Comparison of ENCODE assay signal across 1 cellular context in genomic region chr16:71845639-71846431, GRCh38.
TF ChIP-seq lines count a peak whose summit lies in the region.

ATXN1L (plus strand) TSS chr16:71845976; CDS start chr16:71849741, 3,765 bp downstream.

TF ChIP-seq in HepG2, 621 proteins besides CTCF, POLR2A, EP300 and RAD21 (continued from another document and continues in another):
- TF ChIP-seq, protein P1, sequence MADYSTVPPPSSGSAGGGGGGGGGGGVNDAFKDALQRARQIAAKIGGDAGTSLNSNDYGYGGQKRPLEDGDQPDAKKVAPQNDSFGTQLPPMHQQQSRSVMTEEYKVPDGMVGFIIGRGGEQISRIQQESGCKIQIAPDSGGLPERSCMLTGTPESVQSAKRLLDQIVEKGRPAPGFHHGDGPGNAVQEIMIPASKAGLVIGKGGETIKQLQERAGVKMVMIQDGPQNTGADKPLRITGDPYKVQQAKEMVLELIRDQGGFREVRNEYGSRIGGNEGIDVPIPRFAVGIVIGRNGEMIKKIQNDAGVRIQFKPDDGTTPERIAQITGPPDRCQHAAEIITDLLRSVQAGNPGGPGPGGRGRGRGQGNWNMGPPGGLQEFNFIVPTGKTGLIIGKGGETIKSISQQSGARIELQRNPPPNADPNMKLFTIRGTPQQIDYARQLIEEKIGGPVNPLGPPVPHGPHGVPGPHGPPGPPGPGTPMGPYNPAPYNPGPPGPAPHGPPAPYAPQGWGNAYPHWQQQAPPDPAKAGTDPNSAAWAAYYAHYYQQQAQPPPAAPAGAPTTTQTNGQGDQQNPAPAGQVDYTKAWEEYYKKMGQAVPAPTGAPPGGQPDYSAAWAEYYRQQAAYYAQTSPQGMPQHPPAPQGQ (CRISPR knock-in tag; IDR thresholded peaks at IDR 0.05; ENCODE audit: borderline replicate concordance) = no peak; the same call in 1 of the 2 replicates
- peak; percentile 88 for TF ChIP-seq BHLHE40 (IDR thresholded peaks at IDR 0.05; ENCODE audit: low read length)
- TF ChIP-seq DNMT3B (CRISPR knock-in tag; conservative IDR thresholded peaks at IDR 0.05) = no peak
- peak; percentile 43; the same call in 1 of the 2 replicates for TF ChIP-seq PHF21A (CRISPR knock-in tag; IDR thresholded peaks at IDR 0.05)
- TF ChIP-seq RFXAP (CRISPR knock-in tag; IDR thresholded peaks at IDR 0.05; ENCODE audit: borderline replicate concordance) = peak; percentile 86
- no peak for TF ChIP-seq ZNF782 (CRISPR knock-in tag; IDR thresholded peaks at IDR 0.05; ENCODE audit: borderline replicate concordance)
- TF ChIP-seq ZNF235 (CRISPR knock-in tag; IDR thresholded peaks at IDR 0.05; ENCODE audit: borderline replicate concordance) = no peak; the same call in 1 of the 2 replicates
- TF ChIP-seq ZNF557 (CRISPR knock-in tag; IDR thresholded peaks at IDR 0.05) = peak; percentile 93
- TF ChIP-seq HDAC1 (CRISPR knock-in tag; IDR thresholded peaks at IDR 0.05) = peak; percentile 94
- TF ChIP-seq, protein P2, sequence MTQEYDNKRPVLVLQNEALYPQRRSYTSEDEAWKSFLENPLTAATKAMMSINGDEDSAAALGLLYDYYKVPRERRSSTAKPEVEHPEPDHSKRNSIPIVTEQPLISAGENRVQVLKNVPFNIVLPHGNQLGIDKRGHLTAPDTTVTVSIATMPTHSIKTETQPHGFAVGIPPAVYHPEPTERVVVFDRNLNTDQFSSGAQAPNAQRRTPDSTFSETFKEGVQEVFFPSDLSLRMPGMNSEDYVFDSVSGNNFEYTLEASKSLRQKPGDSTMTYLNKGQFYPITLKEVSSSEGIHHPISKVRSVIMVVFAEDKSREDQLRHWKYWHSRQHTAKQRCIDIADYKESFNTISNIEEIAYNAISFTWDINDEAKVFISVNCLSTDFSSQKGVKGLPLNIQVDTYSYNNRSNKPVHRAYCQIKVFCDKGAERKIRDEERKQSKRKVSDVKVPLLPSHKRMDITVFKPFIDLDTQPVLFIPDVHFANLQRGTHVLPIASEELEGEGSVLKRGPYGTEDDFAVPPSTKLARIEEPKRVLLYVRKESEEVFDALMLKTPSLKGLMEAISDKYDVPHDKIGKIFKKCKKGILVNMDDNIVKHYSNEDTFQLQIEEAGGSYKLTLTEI (CRISPR knock-in tag; conservative IDR thresholded peaks at IDR 0.05) = no peak
- peak; percentile 64 for TF ChIP-seq ZNF18 (CRISPR knock-in tag; IDR thresholded peaks at IDR 0.05; ENCODE audit: insufficient replicate concordance)
- TF ChIP-seq ZBTB2 (CRISPR knock-in tag; IDR thresholded peaks at IDR 0.05; ENCODE audit: low read depth) = peak; percentile 37; the same call in 1 of the 2 replicates
- TF ChIP-seq RNF2 (conservative IDR thresholded peaks at IDR 0.05; ENCODE audit: low read depth) = no peak
- no peak for TF ChIP-seq SETDB1 (CRISPR knock-in tag; IDR thresholded peaks at IDR 0.05; ENCODE audit: borderline replicate concordance)
- TF ChIP-seq ZNF615 (CRISPR knock-in tag; IDR thresholded peaks at IDR 0.05; ENCODE audit: borderline replicate concordance) = no peak
- TF ChIP-seq ZBTB8A (CRISPR knock-in tag; IDR thresholded peaks at IDR 0.05; ENCODE audit: borderline replicate concordance, low read depth) = no peak
- TF ChIP-seq TSC22D2 (CRISPR knock-in tag; IDR thresholded peaks at IDR 0.05; ENCODE audit: borderline replicate concordance) = 0 out of 2 replicates have a peak, but pooled peaks have one; percentile 80
- no peak; the same call in 1 of the 2 replicates for TF ChIP-seq ZNF776 (CRISPR knock-in tag; IDR thresholded peaks at IDR 0.05)
- peak; percentile 87 for TF ChIP-seq HNRNPH1 (optimal IDR thresholded peaks at IDR 0.05; ENCODE audit: low read depth, low read length)
- TF ChIP-seq ZUFSP (CRISPR knock-in tag; IDR thresholded peaks at IDR 0.05; ENCODE audit: borderline replicate concordance) = no peak
- TF ChIP-seq KAT7 (CRISPR knock-in tag; IDR thresholded peaks at IDR 0.05; ENCODE audit: borderline replicate concordance) = peak; percentile 60; the same call in 1 of the 2 replicates
- TF ChIP-seq MIER3 (CRISPR knock-in tag; IDR thresholded peaks at IDR 0.05; ENCODE audit: borderline replicate concordance) = peak; percentile 65; the same call in 1 of the 2 replicates
- TF ChIP-seq HNF4A (CRISPR knock-in tag; IDR thresholded peaks at IDR 0.05) = peak; percentile 55
- 0 out of 2 replicates have a peak, but pooled peaks have one; percentile 43 for TF ChIP-seq MZF1 (CRISPR knock-in tag; IDR thresholded peaks at IDR 0.05; ENCODE audit: borderline replicate concordance)
- TF ChIP-seq, protein P3, sequence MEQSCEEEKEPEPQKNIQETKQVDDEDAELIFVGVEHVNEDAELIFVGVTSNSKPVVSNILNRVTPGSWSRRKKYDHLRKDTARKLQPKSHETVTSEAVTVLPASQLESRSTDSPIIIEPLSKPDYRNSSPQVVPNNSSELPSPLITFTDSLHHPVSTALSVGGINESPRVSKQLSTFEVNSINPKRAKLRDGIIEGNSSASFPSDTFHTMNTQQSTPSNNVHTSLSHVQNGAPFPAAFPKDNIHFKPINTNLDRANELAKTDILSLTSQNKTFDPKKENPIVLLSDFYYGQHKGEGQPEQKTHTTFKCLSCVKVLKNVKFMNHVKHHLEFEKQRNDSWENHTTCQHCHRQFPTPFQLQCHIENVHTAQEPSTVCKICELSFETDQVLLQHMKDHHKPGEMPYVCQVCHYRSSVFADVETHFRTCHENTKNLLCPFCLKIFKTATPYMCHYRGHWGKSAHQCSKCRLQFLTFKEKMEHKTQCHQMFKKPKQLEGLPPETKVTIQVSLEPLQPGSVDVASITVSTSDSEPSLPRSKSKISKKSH (CRISPR knock-in tag; IDR thresholded peaks at IDR 0.05; ENCODE audit: borderline replicate concordance) = peak; percentile 13
- TF ChIP-seq ZNF761 (CRISPR knock-in tag; conservative IDR thresholded peaks at IDR 0.05) = 0 out of 2 replicates have a peak, but pooled peaks have one; percentile 52
- TF ChIP-seq ZNF713 (CRISPR knock-in tag; IDR thresholded peaks at IDR 0.05) = no peak
- TF ChIP-seq HOXD1 (CRISPR knock-in tag; IDR thresholded peaks at IDR 0.05) = peak; percentile 81; the same call in 1 of the 2 replicates
- no peak for TF ChIP-seq HHEX (CRISPR knock-in tag; IDR thresholded peaks at IDR 0.05)
- no peak for TF ChIP-seq HMG20A (CRISPR knock-in tag; IDR thresholded peaks at IDR 0.05; ENCODE audit: borderline replicate concordance)
- no peak; the same call in 1 of the 2 replicates for TF ChIP-seq ZNF598 (CRISPR knock-in tag; IDR thresholded peaks at IDR 0.05; ENCODE audit: borderline replicate concordance)
- no peak; the same call in 1 of the 2 replicates for TF ChIP-seq ZNF383 (CRISPR knock-in tag; IDR thresholded peaks at IDR 0.05; ENCODE audit: borderline replicate concordance)
- TF ChIP-seq CHD2 (IDR thresholded peaks at IDR 0.05; ENCODE audit: low read depth, low read length) = peak; percentile 73; the same call in 1 of the 2 replicates
- TF ChIP-seq CENPT (CRISPR knock-in tag; IDR thresholded peaks at IDR 0.05; ENCODE audit: low read depth) = no peak
- no peak for TF ChIP-seq ZNF841 (CRISPR knock-in tag; IDR thresholded peaks at IDR 0.05; ENCODE audit: borderline replicate concordance)
- TF ChIP-seq ZSCAN21 (CRISPR knock-in tag; IDR thresholded peaks at IDR 0.05; ENCODE audit: borderline replicate concordance) = no peak; the same call in 1 of the 2 replicates
- TF ChIP-seq ARNT2 (CRISPR knock-in tag; IDR thresholded peaks at IDR 0.05; ENCODE audit: low read depth) = peak; percentile 73
- peak; percentile 57; the same call in 1 of the 2 replicates for TF ChIP-seq ZBTB37 (CRISPR knock-in tag; IDR thresholded peaks at IDR 0.05)
- no peak; a peak in 1 of 4 replicates for TF ChIP-seq MAFK (conservative IDR thresholded peaks at IDR 0.05 in 1 of 2, IDR thresholded peaks at IDR 0.05 in 1 of 2; ENCODE audit: low read length in 2 of 2)
- TF ChIP-seq SIN3A (IDR thresholded peaks at IDR 0.05; ENCODE audit: borderline replicate concordance, low read depth, low read length) = 0 out of 2 replicates have a peak, but pooled peaks have one; percentile 60
- TF ChIP-seq, protein P4, sequence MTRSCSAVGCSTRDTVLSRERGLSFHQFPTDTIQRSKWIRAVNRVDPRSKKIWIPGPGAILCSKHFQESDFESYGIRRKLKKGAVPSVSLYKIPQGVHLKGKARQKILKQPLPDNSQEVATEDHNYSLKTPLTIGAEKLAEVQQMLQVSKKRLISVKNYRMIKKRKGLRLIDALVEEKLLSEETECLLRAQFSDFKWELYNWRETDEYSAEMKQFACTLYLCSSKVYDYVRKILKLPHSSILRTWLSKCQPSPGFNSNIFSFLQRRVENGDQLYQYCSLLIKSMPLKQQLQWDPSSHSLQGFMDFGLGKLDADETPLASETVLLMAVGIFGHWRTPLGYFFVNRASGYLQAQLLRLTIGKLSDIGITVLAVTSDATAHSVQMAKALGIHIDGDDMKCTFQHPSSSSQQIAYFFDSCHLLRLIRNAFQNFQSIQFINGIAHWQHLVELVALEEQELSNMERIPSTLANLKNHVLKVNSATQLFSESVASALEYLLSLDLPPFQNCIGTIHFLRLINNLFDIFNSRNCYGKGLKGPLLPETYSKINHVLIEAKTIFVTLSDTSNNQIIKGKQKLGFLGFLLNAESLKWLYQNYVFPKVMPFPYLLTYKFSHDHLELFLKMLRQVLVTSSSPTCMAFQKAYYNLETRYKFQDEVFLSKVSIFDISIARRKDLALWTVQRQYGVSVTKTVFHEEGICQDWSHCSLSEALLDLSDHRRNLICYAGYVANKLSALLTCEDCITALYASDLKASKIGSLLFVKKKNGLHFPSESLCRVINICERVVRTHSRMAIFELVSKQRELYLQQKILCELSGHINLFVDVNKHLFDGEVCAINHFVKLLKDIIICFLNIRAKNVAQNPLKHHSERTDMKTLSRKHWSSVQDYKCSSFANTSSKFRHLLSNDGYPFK (CRISPR knock-in tag; IDR thresholded peaks at IDR 0.05; ENCODE audit: borderline replicate concordance) = no peak; the same call in 1 of the 2 replicates
- TF ChIP-seq, protein P5, sequence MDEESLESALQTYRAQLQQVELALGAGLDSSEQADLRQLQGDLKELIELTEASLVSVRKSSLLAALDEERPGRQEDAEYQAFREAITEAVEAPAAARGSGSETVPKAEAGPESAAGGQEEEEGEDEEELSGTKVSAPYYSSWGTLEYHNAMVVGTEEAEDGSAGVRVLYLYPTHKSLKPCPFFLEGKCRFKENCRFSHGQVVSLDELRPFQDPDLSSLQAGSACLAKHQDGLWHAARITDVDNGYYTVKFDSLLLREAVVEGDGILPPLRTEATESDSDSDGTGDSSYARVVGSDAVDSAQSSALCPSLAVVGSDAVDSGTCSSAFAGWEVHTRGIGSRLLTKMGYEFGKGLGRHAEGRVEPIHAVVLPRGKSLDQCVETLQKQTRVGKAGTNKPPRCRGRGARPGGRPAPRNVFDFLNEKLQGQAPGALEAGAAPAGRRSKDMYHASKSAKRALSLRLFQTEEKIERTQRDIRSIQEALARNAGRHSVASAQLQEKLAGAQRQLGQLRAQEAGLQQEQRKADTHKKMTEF (CRISPR knock-in tag; IDR thresholded peaks at IDR 0.05) = peak; percentile 93
- TF ChIP-seq GATA4 (IDR thresholded peaks at IDR 0.05; ENCODE audit: borderline replicate concordance, low read depth) = peak; percentile 86
- TF ChIP-seq TEAD2 (CRISPR knock-in tag; IDR thresholded peaks at IDR 0.05) = no peak
- TF ChIP-seq, protein P6, sequence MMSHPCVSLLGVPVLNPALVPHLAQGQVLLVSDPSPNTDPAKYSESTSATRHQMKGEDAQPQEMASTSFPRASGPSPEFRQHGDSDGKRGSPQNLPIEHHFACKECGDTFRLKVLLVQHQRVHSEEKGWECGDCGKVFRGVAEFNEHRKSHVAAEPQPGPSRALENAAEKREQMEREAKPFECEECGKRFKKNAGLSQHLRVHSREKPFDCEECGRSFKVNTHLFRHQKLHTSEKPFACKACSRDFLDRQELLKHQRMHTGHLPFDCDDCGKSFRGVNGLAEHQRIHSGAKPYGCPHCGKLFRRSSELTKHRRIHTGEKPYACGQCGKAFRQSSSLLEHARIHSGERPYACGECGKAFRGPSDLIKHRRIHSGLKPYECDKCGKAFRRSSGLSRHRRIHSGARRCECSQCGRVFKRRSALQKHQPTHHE (CRISPR knock-in tag; IDR thresholded peaks at IDR 0.05; ENCODE audit: borderline replicate concordance) = peak; percentile 89; the same call in 1 of the 2 replicates
